In genomic region chr5:168992687-168993086, GRCh38 we compare ENCODE assay signal across 11 cellular contexts.
DNase-seq lines count a peak whose midpoint lies in the region; ATAC-seq, FAIRE-seq and TF ChIP-seq lines count a peak whose summit lies in the region.
"Had no signal": no experiment of that assay in that cellular context is flagged by ENCODE, and none has a peak within 500 bp of the region (broad histone marks: within the 10 kb centered on the region; RNA-seq: fewer than 3 reads in every experiment).

No MANE protein-coding gene starts in this region.

- H2AFZ ChIP-seq in H1 (ENCODE audit: low read length) (no peak overlapping the region), neuronal stem cell (ENCODE audit: low read length) (no peak overlapping the region)

- H3K14ac ChIP-seq in H1 (ENCODE audit: insufficient read length) (no peak overlapping the region), neuronal stem cell (ENCODE audit: low read length) (no peak overlapping the region)

- no peak for ATAC-seq in CD4-positive, alpha-beta T cell (ENCODE audit: poor library complexity)
- no peak for ATAC-seq in GM18517 (IDR thresholded peaks at IDR 0.05; ENCODE audit: unreplicated experiment)
- ATAC-seq: stimulated activated effector memory CD8-positive, alpha-beta T cell treated with anti-CD3 and anti-CD28 coated beads, Interleukin-12 subunit alpha, Interleukin-12 subunit beta, amount 100 ng/mL, for 72 hours had no signal

- no peak overlapping the region for H4K8ac ChIP-seq in H1 (ENCODE audit: extremely low read depth, insufficient read depth, low read length)
- no peak overlapping the region for H4K8ac ChIP-seq in neuronal stem cell (ENCODE audit: low read depth, low read length)

- H3K79me2 ChIP-seq in H1 (ENCODE audit: control insufficient read depth in 1 of 2, insufficient read depth in 2 of 2, low read length in 2 of 2): no peaks in the 10 kb centered on the region

- no peak overlapping the region for H3K18ac ChIP-seq in H1 (ENCODE audit: extremely low read depth, low read length)
- H3K18ac ChIP-seq in neuronal stem cell (ENCODE audit: low read length): no peak overlapping the region

- H3K23me2 ChIP-seq in H1 (ENCODE audit: low read depth, low read length): no peaks in the 10 kb centered on the region

- peaks cover 49% of the 10 kb centered on the region for H3K4me1 Mint-ChIP-seq in Caco-2 (ENCODE audit: low read depth, unreplicated experiment)
- no peaks in the 10 kb centered on the region for H3K4me1 Mint-ChIP-seq in CD4-positive, alpha-beta T cell (ENCODE audit: low read depth)
- H3K4me1 Mint-ChIP-seq: activated naive CD8-positive, alpha-beta T cell treated with anti-CD3 and anti-CD28 coated beads, Interleukin-2, amount 10 ng/mL, durations not matched to agents 7 days and 5 days; stimulated activated effector memory CD8-positive, alpha-beta T cell treated with anti-CD3 and anti-CD28 coated beads, Interleukin-12 subunit alpha, Interleukin-12 subunit beta, amount 100 ng/mL, for 72 hours had no signal

- H3K79me1 ChIP-seq in H1 (ENCODE audit: low read depth, low read length) (no peaks in the 10 kb centered on the region), neuronal stem cell (ENCODE audit: low read depth, low read length) (no peaks in the 10 kb centered on the region)

- H3K4me3 Mint-ChIP-seq in Caco-2 (ENCODE audit: unreplicated experiment): no peak overlapping the region
- no peak overlapping the region for H3K4me3 Mint-ChIP-seq in CD4-positive, alpha-beta T cell
- H3K4me3 Mint-ChIP-seq: activated naive CD8-positive, alpha-beta T cell treated with anti-CD3 and anti-CD28 coated beads, Interleukin-2, amount 10 ng/mL, durations not matched to agents 7 days and 5 days; stimulated activated effector memory CD8-positive, alpha-beta T cell treated with anti-CD3 and anti-CD28 coated beads, Interleukin-12 subunit alpha, Interleukin-12 subunit beta, amount 100 ng/mL, for 72 hours; T-helper 1 cell treated with Interleukin-12 subunit alpha and Interleukin-12 subunit beta and Interleukin-4 antibody, amounts not matched to agents 30 μg/mL and 1 μg/mL, for 36 hours had no signal

- H3K27ac Mint-ChIP-seq in Caco-2 (ENCODE audit: unreplicated experiment): no peak overlapping the region
- no peak overlapping the region for H3K27ac Mint-ChIP-seq in CD4-positive, alpha-beta T cell
- H3K27ac Mint-ChIP-seq: activated naive CD8-positive, alpha-beta T cell treated with anti-CD3 and anti-CD28 coated beads, Interleukin-2, amount 10 ng/mL, durations not matched to agents 7 days and 5 days; stimulated activated effector memory CD8-positive, alpha-beta T cell treated with anti-CD3 and anti-CD28 coated beads, Interleukin-12 subunit alpha, Interleukin-12 subunit beta, amount 100 ng/mL, for 72 hours; T-helper 1 cell treated with Interleukin-12 subunit alpha and Interleukin-12 subunit beta and Interleukin-4 antibody, amounts not matched to agents 30 μg/mL and 1 μg/mL, for 36 hours had no signal

- no peak overlapping the region for H3K9ac ChIP-seq in H1 (replicated peaks in 1 of 4; ENCODE audit: extremely low read depth in 1 of 4, low read depth in 3 of 4, low read length in 3 of 4)
- no peak overlapping the region for H3K9ac ChIP-seq in neuronal stem cell (ENCODE audit: low read depth, low read length, poor library complexity)

- H3K56ac ChIP-seq in H1 (replicated peaks; ENCODE audit: insufficient read length, low read depth, low read length): no peak overlapping the region

- H3K4me3 ChIP-seq in Caco-2 (ENCODE audit: low read depth, low read length): no peak overlapping the region
- no peak overlapping the region for H3K4me3 ChIP-seq in NB4 (ENCODE audit: low read depth, low read length)
- no peak overlapping the region for H3K4me3 ChIP-seq in H1 (ENCODE audit: extremely low read depth in 1 of 4, insufficient read depth in 2 of 4, low read depth in 3 of 4, low read length in 4 of 4)
- no peak overlapping the region for H3K4me3 ChIP-seq in neuronal stem cell (ENCODE audit: low read length in 2 of 2)

- TF ChIP-seq CTCF in Caco-2 (IDR thresholded peaks at IDR 0.05; ENCODE audit: insufficient read depth in 1 of 2, low read depth in 1 of 2, low read length in 1 of 2, severe bottlenecking in 1 of 2, unreplicated experiment in 1 of 2): peak in 1 of 2 experiments; percentile 39
- peak; percentile 18 for TF ChIP-seq CTCF in NB4 (IDR thresholded peaks at IDR 0.05; ENCODE audit: low read depth, low read length)
- peak; percentile 40 to 60 (median 45) for TF ChIP-seq CTCF in H1 (IDR thresholded peaks at IDR 0.05; ENCODE audit: control extremely low read depth in 1 of 3, insufficient read depth in 1 of 3, low read depth in 1 of 3, low read length in 3 of 3)
- TF ChIP-seq CTCF in CD4-positive, alpha-beta T cell (IDR thresholded peaks at IDR 0.05): no peak

- no peaks in the 10 kb centered on the region for H3K9me3 Mint-ChIP-seq in Caco-2 (ENCODE audit: unreplicated experiment)
- H3K9me3 Mint-ChIP-seq in CD4-positive, alpha-beta T cell: no peaks in the 10 kb centered on the region
- H3K9me3 Mint-ChIP-seq: activated naive CD8-positive, alpha-beta T cell treated with anti-CD3 and anti-CD28 coated beads, Interleukin-2, amount 10 ng/mL, durations not matched to agents 7 days and 5 days; stimulated activated effector memory CD8-positive, alpha-beta T cell treated with anti-CD3 and anti-CD28 coated beads, Interleukin-12 subunit alpha, Interleukin-12 subunit beta, amount 100 ng/mL, for 72 hours; T-helper 1 cell treated with Interleukin-12 subunit alpha and Interleukin-12 subunit beta and Interleukin-4 antibody, amounts not matched to agents 30 μg/mL and 1 μg/mL, for 36 hours had no signal

- peak; percentile 41 to 52 for TF ChIP-seq RAD21 in H1 (IDR thresholded peaks at IDR 0.05 in 1 of 2, conservative IDR thresholded peaks at IDR 0.05 in 1 of 2; ENCODE audit: low read depth in 2 of 2, low read length in 2 of 2)

- POLR2A ChIA-PET in Caco-2 (lab: Charles Lee): no interaction called here
- POLR2A ChIA-PET in H1 (lab: Charles Lee; ENCODE audit: partially characterized antibody): no interaction called here
- POLR2A ChIA-PET in CD4-positive, alpha-beta T cell (lab: Charles Lee): no interaction called here

- DNase-seq in Caco-2: peak; percentile 52
- DNase-seq in NB4 (ENCODE audit: low read depth): peak; percentile 31
- peak in 1 of 2 experiments; percentile 49 for DNase-seq in H1 (ENCODE audit: low read depth in 1 of 2, low spot score in 2 of 2)
- peak; percentile 29 for DNase-seq in neuronal stem cell (ENCODE audit: low spot score)
- no peak for DNase-seq in CD4-positive, alpha-beta T cell
- no peak for DNase-seq in activated gamma-delta T cell treated with Interleukin-2 at 50 U/mL for 16 hours
- no peak for DNase-seq in NCI-H446 (lab: John Stamatoyannopoulos, UW)
- DNase-seq: activated naive CD8-positive, alpha-beta T cell treated with anti-CD3 and anti-CD28 coated beads, Interleukin-2, amount 10 ng/mL, durations not matched to agents 7 days and 5 days had no signal

- H3K23ac ChIP-seq in H1 (ENCODE audit: insufficient read length) (no peak overlapping the region), neuronal stem cell (ENCODE audit: low read depth, low read length, poor library complexity) (no peak overlapping the region)

- H2BK5ac ChIP-seq in H1 (ENCODE audit: low read depth, low read length): no peak overlapping the region
- no peak overlapping the region for H2BK5ac ChIP-seq in neuronal stem cell (ENCODE audit: low read length)

- no peaks in the 10 kb centered on the region; the same call in 1 of the 2 replicates for H3K36me3 ChIP-seq in Caco-2 (ENCODE audit: control insufficient read depth, insufficient read depth, low read length)
- H3K36me3 ChIP-seq in H1 (ENCODE audit: control insufficient read depth in 2 of 4, insufficient read depth in 4 of 4, low read length in 3 of 4): no peaks in the 10 kb centered on the region
- H3K36me3 ChIP-seq in neuronal stem cell (replicated peaks in 1 of 2; ENCODE audit: control insufficient read depth in 2 of 2, insufficient read depth in 2 of 2, low read length in 2 of 2): no peaks in the 10 kb centered on the region

- H2BK120ac ChIP-seq in H1 (replicated peaks; ENCODE audit: low read depth, low read length) (no peak overlapping the region), neuronal stem cell (ENCODE audit: low read depth, low read length) (no peak overlapping the region)

- no peak for TF ChIP-seq POLR2A in NB4 (IDR thresholded peaks at IDR 0.05; ENCODE audit: extremely low read depth, insufficient read length)
- TF ChIP-seq POLR2A in H1 (IDR thresholded peaks at IDR 0.05; ENCODE audit: control extremely low read depth in 1 of 2, low read depth in 2 of 2, low read length in 2 of 2): no peak

- intact Hi-C loops in Caco-2 (cut with micrococcal nuclease; ENCODE audit: unreplicated experiment): loop anchor here (1.0 kb wide), 1 partner anchor 586 kb away; no protein-coding TSS in a partner anchor
- intact Hi-C loops in CD4-positive, alpha-beta T cell (cut with DNase I, micrococcal nuclease): no loop called here

- H2BK12ac ChIP-seq in H1 (ENCODE audit: low read depth, low read length): no peak overlapping the region
- no peak overlapping the region for H2BK12ac ChIP-seq in neuronal stem cell (ENCODE audit: low read length)

- no TSS peak for BruUV-seq in Caco-2 (replicated peaks; lab: Mats Ljungman, UMichigan)

- no peak overlapping the region for H3K4me2 ChIP-seq in H1 (ENCODE audit: insufficient read depth in 1 of 2, low read depth in 2 of 2, low read length in 2 of 2)
- no peak overlapping the region for H3K4me2 ChIP-seq in neuronal stem cell (ENCODE audit: insufficient read depth, low read length, poor library complexity, severe bottlenecking)

- no peak overlapping the region for H3K27ac ChIP-seq in H1 (ENCODE audit: low read depth, low read length)
- H3K27ac ChIP-seq in neuronal stem cell (replicated peaks; ENCODE audit: low read length): no peak overlapping the region
- H3K27ac ChIP-seq in CD4-positive, alpha-beta T cell (ENCODE audit: low read depth, low read length): no peak overlapping the region

- CTCF ChIA-PET in Caco-2 (lab: Charles Lee) (no interaction called here), H1 (lab: Charles Lee; ENCODE audit: partially characterized antibody) (interaction anchor here (0.6 to 8.1 kb wide), 20 partner anchors 9 to 588 kb away, joined by 3 to 69 read pairs (median 4); no protein-coding TSS in a partner anchor)
- CTCF ChIA-PET in CD4-positive, alpha-beta T cell (lab: Charles Lee): no interaction called here

- 72% methylated on average over 11 of the region's 11 CpGs; no CpG with 5 or more reads in 1 of the 2 experiments for WGBS in H1 (ENCODE audit: extremely low coverage in 1 of 2, insufficient coverage in 1 of 2, insufficient read length in 1 of 2, insufficient replicate concordance in 2 of 2, low coverage in 1 of 2, low lambda C conversion rate in 2 of 2, missing lambda C conversion rate in 1 of 2), 2 experiments
- WGBS in neuronal stem cell (ENCODE audit: extremely low coverage in 2 of 2, insufficient read length in 2 of 2, insufficient replicate concordance in 1 of 2), 2 donors: no CpG with 5 or more reads among the region's 11 CpGs

- H3K27me3 ChIP-seq in Caco-2 (replicated peaks; ENCODE audit: control insufficient read depth, insufficient read depth, low read length) (no peaks in the 10 kb centered on the region), H1 (replicated peaks in 1 of 4; ENCODE audit: control insufficient read depth in 3 of 4, extremely low read depth in 1 of 4, insufficient read depth in 3 of 4, low read length in 3 of 4) (no peaks in the 10 kb centered on the region), neuronal stem cell (ENCODE audit: control insufficient read depth in 3 of 3, insufficient read depth in 3 of 3, low read depth in 1 of 3, low read length in 3 of 3) (peaks cover 0 to 29% (median 0%) of the 10 kb centered on the region in 3 experiments)
- no peaks in the 10 kb centered on the region for H3K27me3 ChIP-seq in CD4-positive, alpha-beta T cell (ENCODE audit: control insufficient read depth, insufficient read depth, low read length)

- H2BK15ac ChIP-seq in H1 (ENCODE audit: low read length) (no peak overlapping the region), neuronal stem cell (ENCODE audit: low read length) (no peak overlapping the region)

- H4K20me1 ChIP-seq in H1 (replicated peaks in 1 of 2; ENCODE audit: control insufficient read depth in 1 of 2, insufficient read depth in 2 of 2, low read length in 2 of 2): no peaks in the 10 kb centered on the region

- no peak overlapping the region for H4K5ac ChIP-seq in H1 (ENCODE audit: insufficient read length, low read depth, low read length)

- H3K4ac ChIP-seq in H1 (replicated peaks; ENCODE audit: insufficient read length, low read depth, low read length) (no peak overlapping the region), neuronal stem cell (ENCODE audit: low read length) (no peak overlapping the region)

- no peak overlapping the region for H4K91ac ChIP-seq in H1 (replicated peaks; ENCODE audit: insufficient read length, low read length)
- H4K91ac ChIP-seq in neuronal stem cell (ENCODE audit: low read depth, low read length, poor library complexity): no peak overlapping the region

- H3K36me3 Mint-ChIP-seq in Caco-2 (ENCODE audit: insufficient read depth, unreplicated experiment): no peaks in the 10 kb centered on the region
- no peaks in the 10 kb centered on the region for H3K36me3 Mint-ChIP-seq in CD4-positive, alpha-beta T cell (ENCODE audit: low read depth)
- H3K36me3 Mint-ChIP-seq: activated naive CD8-positive, alpha-beta T cell treated with anti-CD3 and anti-CD28 coated beads, Interleukin-2, amount 10 ng/mL, durations not matched to agents 7 days and 5 days; stimulated activated effector memory CD8-positive, alpha-beta T cell treated with anti-CD3 and anti-CD28 coated beads, Interleukin-12 subunit alpha, Interleukin-12 subunit beta, amount 100 ng/mL, for 72 hours had no signal

- TF ChIP-seq EP300 in H1 (IDR thresholded peaks at IDR 0.05; ENCODE audit: borderline replicate concordance in 1 of 2, low read depth in 2 of 2, low read length in 2 of 2): no peak

- H2AK5ac ChIP-seq in H1 (ENCODE audit: low read depth, low read length): no peak overlapping the region
- H2AK5ac ChIP-seq in neuronal stem cell (ENCODE audit: low read depth, low read length): no peak overlapping the region

- no peak overlapping the region for H2BK20ac ChIP-seq in H1 (ENCODE audit: low read length)

- FAIRE-seq in H1 (lab: Jason Lieb, UNC): peak; percentile 63

- H3K4me1 ChIP-seq in Caco-2: peaks cover 39% of the 10 kb centered on the region
- H3K4me1 ChIP-seq in H1 (replicated peaks in 1 of 4; ENCODE audit: control insufficient read depth in 3 of 4, insufficient read depth in 4 of 4, low read length in 3 of 4): peaks cover 0 to 15% (median 5%) of the 10 kb centered on the region in 4 experiments; a peak in 4 of 7 replicates
- H3K4me1 ChIP-seq in neuronal stem cell (ENCODE audit: control insufficient read depth in 2 of 2, insufficient read depth in 1 of 2, low read depth in 1 of 2, low read length in 2 of 2): peaks cover 0 to 8% of the 10 kb centered on the region in 2 donors

- no peaks in the 10 kb centered on the region for H3K27me3 Mint-ChIP-seq in Caco-2 (ENCODE audit: insufficient read depth, unreplicated experiment)
- H3K27me3 Mint-ChIP-seq in CD4-positive, alpha-beta T cell: peaks cover 11% of the 10 kb centered on the region
- H3K27me3 Mint-ChIP-seq: activated naive CD8-positive, alpha-beta T cell treated with anti-CD3 and anti-CD28 coated beads, Interleukin-2, amount 10 ng/mL, durations not matched to agents 7 days and 5 days had no signal

- H3K9me3 ChIP-seq in Caco-2 (no peaks in the 10 kb centered on the region), H1 (ENCODE audit: insufficient read depth in 2 of 2, low read depth in 1 of 2, low read length in 1 of 2) (no peaks in the 10 kb centered on the region), neuronal stem cell (replicated peaks in 1 of 2; ENCODE audit: control insufficient read depth in 2 of 2, insufficient read depth in 1 of 2, low read depth in 1 of 2, low read length in 2 of 2) (no peaks in the 10 kb centered on the region)
- no peaks in the 10 kb centered on the region for H3K9me3 ChIP-seq in CD4-positive, alpha-beta T cell (ENCODE audit: control insufficient read depth, low read length)

Comparison
In these comparisons a context has a peak if more than half of its experiments do, and no peak if none do; other contexts are left out.
1. DNase-seq: peak in Caco-2 (2 of 2), NB4 (single experiment) and neuronal stem cell (single experiment); none in CD4-positive, alpha-beta T cell (0 of 10), activated gamma-delta T cell treated with Interleukin-2 at 50 U/mL for 16 hours (single experiment) and NCI-H446 (0 of 2).